In genomic region chr13:73914119-73914518, GRCh38 we compare ENCODE assay signal across 13 cellular contexts.
DNase-seq lines count a peak whose midpoint lies in the region; ATAC-seq and TF ChIP-seq lines count a peak whose summit lies in the region.
"Had no signal": no experiment of that assay in that cellular context is flagged by ENCODE, and none has a peak within 500 bp of the region (broad histone marks: within the 10 kb centered on the region; RNA-seq: fewer than 3 reads in every experiment).

No MANE protein-coding gene starts in this region.

- no peak overlapping the region for H3K18ac ChIP-seq in mesendoderm (ENCODE audit: low read length)

- BruUV-seq in Caco-2 (replicated peaks; lab: Mats Ljungman, UMichigan), result no TSS peak

- H3K27me3 ChIP-seq in DND-41 (ENCODE audit: insufficient read depth, low read length, poor library complexity) (no peaks in the 10 kb centered on the region), OCI-LY1 (ENCODE audit: insufficient read depth, low read length) (no peaks in the 10 kb centered on the region), mesendoderm (ENCODE audit: insufficient read depth, low read length, poor library complexity) (no peaks in the 10 kb centered on the region), Caco-2 (replicated peaks; ENCODE audit: control insufficient read depth, insufficient read depth, low read length) (no peaks in the 10 kb centered on the region)
- H3K27me3 ChIP-seq: body of pancreas, esophagus squamous epithelium had no signal

- peak; percentile 81 for ATAC-seq in DND-41 (ENCODE audit: insufficient read depth, low read depth)
- ATAC-seq in GM21619 (IDR thresholded peaks at IDR 0.05; ENCODE audit: unreplicated experiment), result peak; percentile 55
- ATAC-seq in Right ventricle myocardium inferior, result no peak
- ATAC-seq: body of pancreas, HCT116 had no signal

- H2AFZ ChIP-seq in DND-41 (ENCODE audit: low read depth, low read length) (no peak overlapping the region), OCI-LY1 (ENCODE audit: low read length) (no peak overlapping the region)

- TF ChIP-seq CTCF in DND-41 (IDR thresholded peaks at IDR 0.05; ENCODE audit: borderline replicate concordance, extremely low read depth, low read length, poor library complexity, severe bottlenecking) (no peak), OCI-LY1 (IDR thresholded peaks at IDR 0.05; ENCODE audit: low read length) (no peak; the same call in 1 of the 2 replicates), Caco-2 (IDR thresholded peaks at IDR 0.05; ENCODE audit: insufficient read depth in 1 of 2, low read depth in 1 of 2, low read length in 1 of 2, severe bottlenecking in 1 of 2, unreplicated experiment in 1 of 2) (no peak)

- H3K79me2 ChIP-seq in DND-41 (ENCODE audit: insufficient read depth, low read length) (peaks cover 64% of the 10 kb centered on the region), OCI-LY1 (ENCODE audit: insufficient read depth, low read length) (no peaks in the 10 kb centered on the region), mesendoderm (ENCODE audit: control insufficient read depth, insufficient read depth, low read length) (no peaks in the 10 kb centered on the region)

- H4K8ac ChIP-seq in mesendoderm (ENCODE audit: low read depth, low read length), result no peak overlapping the region

- H3K36me3 Mint-ChIP-seq in Caco-2 (ENCODE audit: insufficient read depth, unreplicated experiment), result peaks cover 6% of the 10 kb centered on the region

- H3K4me3 ChIP-seq in DND-41 (ENCODE audit: low read depth in 1 of 2, low read length in 2 of 2) (no peak overlapping the region), OCI-LY1 (ENCODE audit: low read depth, low read length, poor library complexity, severe bottlenecking) (peak overlapping the region; percentile 12), mesendoderm (ENCODE audit: low read length) (no peak overlapping the region), Caco-2 (ENCODE audit: low read depth, low read length) (no peak overlapping the region)
- H3K4me3 ChIP-seq: body of pancreas, esophagus squamous epithelium had no signal

- no peak overlapping the region for H3K4me3 Mint-ChIP-seq in Caco-2 (ENCODE audit: unreplicated experiment)

- H2BK120ac ChIP-seq in mesendoderm (ENCODE audit: low read depth, low read length), result no peak overlapping the region

- H3K4me2 ChIP-seq in DND-41 (ENCODE audit: insufficient read depth, low read length) (no peak overlapping the region), OCI-LY1 (ENCODE audit: low read length) (peak overlapping the region; percentile 42), mesendoderm (ENCODE audit: low read length) (no peak overlapping the region)

- H3K4me1 ChIP-seq in DND-41 (ENCODE audit: insufficient read depth, low read length) (peaks cover 4% of the 10 kb centered on the region; the same call in 1 of the 2 replicates), OCI-LY1 (ENCODE audit: insufficient read depth, low read length, severe bottlenecking) (peaks cover 27% of the 10 kb centered on the region), mesendoderm (ENCODE audit: control insufficient read depth, low read depth, low read length) (peaks cover 12% of the 10 kb centered on the region), Caco-2 (no peaks in the 10 kb centered on the region)
- H3K4me1 ChIP-seq: body of pancreas had no signal

- H3K4me1 Mint-ChIP-seq in Caco-2 (ENCODE audit: low read depth, unreplicated experiment), result no peaks in the 10 kb centered on the region

- H3K23ac ChIP-seq in mesendoderm (ENCODE audit: low read length), result no peak overlapping the region

- H3K9me3 ChIP-seq in DND-41 (ENCODE audit: insufficient read depth, low read length, severe bottlenecking), result no peaks in the 10 kb centered on the region
- H3K9me3 ChIP-seq in OCI-LY1 (ENCODE audit: low read length), result no peaks in the 10 kb centered on the region
- H3K9me3 ChIP-seq in Caco-2, result no peaks in the 10 kb centered on the region
- H3K9me3 ChIP-seq: body of pancreas, esophagus squamous epithelium had no signal

- H3K56ac ChIP-seq in mesendoderm (ENCODE audit: low read length), result no peak overlapping the region

- no peak overlapping the region for H4K5ac ChIP-seq in mesendoderm (ENCODE audit: low read length)

- no peak overlapping the region for H2BK5ac ChIP-seq in mesendoderm (ENCODE audit: low read length)

- H4K20me1 ChIP-seq in DND-41 (ENCODE audit: insufficient read depth, low read length) (peaks cover 14% of the 10 kb centered on the region; the same call in 1 of the 2 replicates), OCI-LY1 (ENCODE audit: insufficient read depth, low read length) (no peaks in the 10 kb centered on the region)

- CTCF ChIA-PET in Caco-2 (lab: Charles Lee), result no interaction called here

- no CpG with 5 or more reads among the region's 3 CpGs for WGBS in mesendoderm (ENCODE audit: extremely low coverage, insufficient coverage, low lambda C conversion rate)

- no peaks in the 10 kb centered on the region for H3F3A ChIP-seq in OCI-LY1 (ENCODE audit: insufficient read depth, low read length)

- DNase-seq in DND-41 (peak; percentile 50), mesendoderm (peak; percentile 38), head of caudate nucleus (no peak), Right ventricle myocardium inferior (ENCODE audit: missing footprints) (no peak), nucleus accumbens (lab: John Stamatoyannopoulos, UW) (no peak), Caco-2 (no peak)
- DNase-seq: body of pancreas, esophagus squamous epithelium, NCI-H2081 treated with DMSO at 0.1 percent for 48 hours, retina had no signal

- H3K27me3 Mint-ChIP-seq in Caco-2 (ENCODE audit: insufficient read depth, unreplicated experiment), result no peaks in the 10 kb centered on the region

- H3K9me3 Mint-ChIP-seq in Caco-2 (ENCODE audit: unreplicated experiment), result no peaks in the 10 kb centered on the region

- H3K36me3 ChIP-seq in DND-41 (ENCODE audit: insufficient read depth, low read length), result peaks cover 4% of the 10 kb centered on the region; the same call in 1 of the 2 replicates
- no peaks in the 10 kb centered on the region for H3K36me3 ChIP-seq in OCI-LY1 (ENCODE audit: insufficient read depth, low read length)
- H3K36me3 ChIP-seq in mesendoderm (ENCODE audit: control insufficient read depth, insufficient read depth, low read length), result no peaks in the 10 kb centered on the region
- H3K36me3 ChIP-seq in Caco-2 (ENCODE audit: control insufficient read depth, insufficient read depth, low read length), result no peaks in the 10 kb centered on the region
- H3K36me3 ChIP-seq: esophagus squamous epithelium had no signal

- no peak overlapping the region for H3K4ac ChIP-seq in mesendoderm (ENCODE audit: low read depth, low read length)

- H3K27ac ChIP-seq in DND-41 (ENCODE audit: low read length) (no peak overlapping the region), OCI-LY1 (ENCODE audit: low read depth, low read length, poor library complexity, severe bottlenecking) (peak overlapping the region; percentile 24), mesendoderm (ENCODE audit: low read depth, low read length) (no peak overlapping the region)
- H3K27ac ChIP-seq: body of pancreas had no signal

- no peaks in the 10 kb centered on the region for H3K9me2 ChIP-seq in OCI-LY1 (ENCODE audit: low read depth, low read length)

- no peak overlapping the region for H3K27ac Mint-ChIP-seq in Caco-2 (ENCODE audit: unreplicated experiment)

- no peak overlapping the region for H2AK5ac ChIP-seq in mesendoderm (ENCODE audit: low read length)

- no peak overlapping the region for H3K9ac ChIP-seq in DND-41 (ENCODE audit: low read depth, low read length)
- H3K9ac ChIP-seq in OCI-LY1 (ENCODE audit: low read length), result peak overlapping the region; percentile 1; the same call in 1 of the 2 replicates
- no peak overlapping the region for H3K9ac ChIP-seq in mesendoderm (ENCODE audit: low read length)

- POLR2A ChIA-PET in Caco-2 (lab: Charles Lee), result no interaction called here

- no peak overlapping the region for H2BK15ac ChIP-seq in mesendoderm (replicated peaks; ENCODE audit: low read depth)

- no peaks in the 10 kb centered on the region for H3K79me1 ChIP-seq in mesendoderm (ENCODE audit: low read length)

- intact Hi-C loops in head of caudate nucleus (cut with DNase I) (no loop called here), Right ventricle myocardium inferior (cut with DNase I) (no loop called here), Caco-2 (cut with micrococcal nuclease; ENCODE audit: unreplicated experiment) (no loop called here)

Comparison
In these comparisons a context has a peak if more than half of its experiments do, and no peak if none do; other contexts are left out.
1. DNase-seq: peak in DND-41 (single experiment) and mesendoderm (single experiment); none in head of caudate nucleus (0 of 42), Right ventricle myocardium inferior (single experiment), nucleus accumbens (0 of 56) and Caco-2 (0 of 2).